ENCODE assay signal across 22 cellular contexts in genomic region chr1:204630460-204630905, GRCh38. TPM values are rescaled to one million over a fixed set of nuclear protein-coding genes. Genes with fewer than 3 reads are reported as not detected.
"Had no signal": no experiment of that assay in that cellular context is flagged by ENCODE, and none has a peak within 500 bp of the region (broad histone marks: within the 10 kb centered on the region; RNA-seq: fewer than 3 reads in every experiment).

No MANE protein-coding gene starts in this region.

- H3K27ac ChIP-seq: colonic mucosa, esophagus muscularis mucosa, hepatocyte, left ventricle myocardium inferior, parathyroid adenoma, tibial artery had no signal

- DNase-seq: activated CD4-positive, alpha-beta T cell treated with anti-CD3 and anti-CD28 coated beads, Interleukin-2, amount 10 ng/mL, durations not matched to agents 24 days and 14 days; activated CD8-positive, alpha-beta memory T cell treated with anti-CD3 and anti-CD28 coated beads, Interleukin-2, amount 50 U/mL, for 4 hours; activated CD8-positive, alpha-beta T cell treated with anti-CD3 and anti-CD28 coated beads, Interleukin-2, amount 10 ng/mL, durations not matched to agents 7 days and 5 days; activated gamma-delta T cell; activated T-cell treated with anti-CD3 and anti-CD28 coated beads, Interleukin-2, amount 50 U/mL, for 72 hours; amniotic stem cell; caudate nucleus; colonic mucosa; left ventricle myocardium inferior; stimulated activated CD4-positive, alpha-beta T cell treated with anti-CD3 and anti-CD28 coated beads, Interleukin-12 subunit alpha, Interleukin-12 subunit beta, amount 100 ng/mL, for 4 hours; stimulated activated CD4-positive, alpha-beta T cell treated with anti-CD3 and anti-CD28 coated beads, Interleukin-2, amount 100 ng/mL, for 24 hours; stimulated activated naive B cell treated with anti-CD40 and anti-IgM and Interleukin-4, amounts not matched to agents 10 μg/mL and 1 μg/mL and 100 μg/mL, for 72 hours; T-cell; T1000; tibial artery had no signal

- H3K4me3 ChIP-seq: colonic mucosa, esophagus muscularis mucosa, hepatocyte, left ventricle myocardium inferior, tibial artery had no signal

- H3K4me2 ChIP-seq: hepatocyte had no signal

- H3K27ac Mint-ChIP-seq: activated CD8-positive, alpha-beta T cell treated with anti-CD3 and anti-CD28 coated beads, Interleukin-2, amount 10 ng/mL, durations not matched to agents 7 days and 5 days; activated naive CD4-positive, alpha-beta T cell treated with anti-CD3 and anti-CD28 coated beads, Interleukin-2, amount 50 U/mL, for 72 hours; activated T-cell treated with anti-CD3 and anti-CD28 coated beads, Interleukin-2, amount 50 U/mL, for 72 hours; stimulated activated naive B cell treated with anti-CD40 and anti-IgM and Interleukin-4, amounts not matched to agents 10 μg/mL and 1 μg/mL and 100 μg/mL, for 72 hours; T-cell; WTC11 had no signal

- H3K79me2 ChIP-seq: hepatocyte, parathyroid adenoma had no signal

- H3K9me3 ChIP-seq: colonic mucosa, esophagus muscularis mucosa, left ventricle myocardium inferior, tibial artery had no signal

- H3K36me3 Mint-ChIP-seq: activated naive CD4-positive, alpha-beta T cell treated with anti-CD3 and anti-CD28 coated beads, Interleukin-2, amount 50 U/mL, for 72 hours; stimulated activated naive B cell treated with anti-CD40 and anti-IgM and Interleukin-4, amounts not matched to agents 10 μg/mL and 1 μg/mL and 100 μg/mL, for 72 hours; T-cell had no signal

- H3K9me3 Mint-ChIP-seq: activated CD4-positive, alpha-beta T cell treated with anti-CD3 and anti-CD28 coated beads, Interleukin-2, amount 10 ng/mL, durations not matched to agents 24 days and 14 days; activated naive CD4-positive, alpha-beta T cell treated with anti-CD3 and anti-CD28 coated beads, Interleukin-2, amount 50 U/mL, for 72 hours; activated T-cell treated with anti-CD3 and anti-CD28 coated beads, Interleukin-2, amount 50 U/mL, for 72 hours; T-cell had no signal

- H3K4me1 ChIP-seq: colonic mucosa, left ventricle myocardium inferior, parathyroid adenoma, tibial artery had no signal

- H3K4me1 Mint-ChIP-seq: activated CD4-positive, alpha-beta T cell treated with anti-CD3 and anti-CD28 coated beads, Interleukin-2, amount 10 ng/mL, durations not matched to agents 24 days and 14 days; T-cell had no signal

- H2AFZ ChIP-seq: hepatocyte, parathyroid adenoma had no signal

- H3K27me3 ChIP-seq: colonic mucosa, esophagus muscularis mucosa, hepatocyte had no signal

- ATAC-seq: activated CD8-positive, alpha-beta T cell treated with anti-CD3 and anti-CD28 coated beads, Interleukin-2, amount 10 ng/mL, durations not matched to agents 7 days and 5 days; activated naive CD4-positive, alpha-beta T cell treated with anti-CD3 and anti-CD28 coated beads, Interleukin-2, amount 50 U/mL, for 72 hours; activated T-cell treated with anti-CD3 and anti-CD28 coated beads, Interleukin-2, amount 50 U/mL, for 72 hours; stimulated activated naive B cell treated with anti-CD40 and anti-IgM and Interleukin-4, amounts not matched to agents 10 μg/mL and 1 μg/mL and 100 μg/mL, for 72 hours; T-cell; WTC11 had no signal

- H3K36me3 ChIP-seq: colonic mucosa, esophagus muscularis mucosa, left ventricle myocardium inferior, tibial artery had no signal

- H3K4me3 Mint-ChIP-seq: activated CD4-positive, alpha-beta T cell treated with anti-CD3 and anti-CD28 coated beads, Interleukin-2, amount 10 ng/mL, durations not matched to agents 24 days and 14 days; activated CD8-positive, alpha-beta T cell treated with anti-CD3 and anti-CD28 coated beads, Interleukin-2, amount 10 ng/mL, durations not matched to agents 7 days and 5 days; activated T-cell treated with anti-CD3 and anti-CD28 coated beads, Interleukin-2, amount 50 U/mL, for 72 hours; stimulated activated naive B cell treated with anti-CD40 and anti-IgM and Interleukin-4, amounts not matched to agents 10 μg/mL and 1 μg/mL and 100 μg/mL, for 72 hours; T-cell; WTC11 had no signal

- H3K9ac ChIP-seq: parathyroid adenoma had no signal

RNA-seq across cellular contexts. Expression of gene LRRN2, which starts 55.1 kb away (rescaled TPM):
- total RNA-seq: activated CD8-positive, alpha-beta T cell treated with anti-CD3 and anti-CD28 coated beads, Interleukin-2, amount 10 ng/mL, durations not matched to agents 7 days and 5 days; activated naive CD4-positive, alpha-beta T cell treated with anti-CD3 and anti-CD28 coated beads, Interleukin-2, amount 50 U/mL, for 72 hours; activated T-cell treated with anti-CD3 and anti-CD28 coated beads, Interleukin-2, amount 50 U/mL, for 72 hours; glomerular endothelial cell had no signal
- polyA plus RNA-seq: keratinocyte had no signal
